ENCODE assay signal across 8 cellular contexts in the genomic region with DNA sequence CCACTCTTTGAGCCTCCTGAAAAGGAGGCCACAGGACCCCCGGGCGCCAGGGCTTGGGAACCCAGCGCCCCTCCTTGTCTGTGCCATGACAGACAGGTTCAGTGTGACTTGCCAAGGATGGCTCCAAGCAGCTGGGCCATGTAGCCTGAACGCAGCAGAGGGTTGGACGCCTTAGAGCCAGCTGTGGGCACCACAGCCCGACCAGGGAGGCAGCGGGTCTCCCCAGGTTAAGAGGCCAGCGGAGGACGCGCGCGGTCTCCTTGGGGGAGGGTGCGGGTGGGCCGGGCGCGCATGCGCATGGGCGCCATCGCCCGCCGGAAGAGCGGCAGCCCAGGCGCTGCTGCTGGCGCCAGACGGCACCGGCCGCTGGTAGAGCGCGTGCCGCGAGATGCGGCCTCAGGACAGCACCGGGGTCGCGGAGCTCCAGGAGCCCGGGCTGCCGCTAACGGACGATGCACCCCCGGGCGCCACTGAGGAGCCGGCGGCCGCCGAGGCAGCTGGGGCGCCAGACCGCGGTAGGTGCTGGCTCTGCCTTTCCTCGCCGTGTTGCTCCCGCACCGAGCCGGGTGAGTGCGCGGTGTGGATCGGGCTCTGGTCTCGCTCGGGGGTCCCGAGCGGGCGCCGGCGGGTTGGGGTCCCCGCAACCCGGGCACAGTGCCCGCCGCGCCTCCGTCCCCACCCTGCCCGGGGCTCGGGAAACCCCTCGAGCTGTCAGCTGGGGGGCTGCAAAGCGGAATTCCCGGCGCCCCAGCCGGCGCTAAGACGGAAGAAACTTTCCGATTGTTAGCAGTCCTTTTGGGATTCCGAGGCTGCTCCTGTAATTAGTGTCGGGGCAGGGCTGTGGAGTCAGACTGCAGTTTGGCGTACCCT. TPM values are rescaled to one million over a fixed set of nuclear protein-coding genes. Genes with fewer than 3 reads are reported as not detected.
DNase-seq lines count a peak whose midpoint lies in the region; ATAC-seq and TF ChIP-seq lines count a peak whose summit lies in the region.

A gene with protein sequence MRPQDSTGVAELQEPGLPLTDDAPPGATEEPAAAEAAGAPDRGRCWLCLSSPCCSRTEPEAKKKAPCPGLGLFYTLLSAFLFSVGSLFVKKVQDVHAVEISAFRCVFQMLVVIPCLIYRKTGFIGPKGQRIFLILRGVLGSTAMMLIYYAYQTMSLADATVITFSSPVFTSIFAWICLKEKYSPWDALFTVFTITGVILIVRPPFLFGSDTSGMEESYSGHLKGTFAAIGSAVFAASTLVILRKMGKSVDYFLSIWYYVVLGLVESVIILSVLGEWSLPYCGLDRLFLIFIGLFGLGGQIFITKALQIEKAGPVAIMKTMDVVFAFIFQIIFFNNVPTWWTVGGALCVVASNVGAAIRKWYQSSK (plus strand): TSS at position 333 of the 870 bp plus-strand sequence. CDS start 56 bp downstream, at position 389.

- no peaks in the 10 kb centered on the region for H4K20me1 ChIP-seq in neural progenitor cell (ENCODE audit: low read depth)

- intact Hi-C loops in activated T-helper 2 cell treated with anti-CD3 and anti-CD28 coated beads, Interferon-gamma antibody, Interleukin-2, Interleukin-4, amounts not matched to agents 10 μg/mL and 5 μg/mL and 100 μg/mL, durations not matched to agents 14 hours and 24 hours and 36 hours (cut with micrococcal nuclease), result loop anchor here (2.0 kb wide), 1 partner anchor 191 kb away; a partner anchor contains a TSS

- H3K4me1 ChIP-seq in neural progenitor cell (peaks cover 27% of the 10 kb centered on the region), stomach smooth muscle (ENCODE audit: control insufficient read depth, insufficient read depth, low read length) (peaks cover 9% of the 10 kb centered on the region)

- ATAC-seq in GM21423 (IDR thresholded peaks at IDR 0.05; ENCODE audit: unreplicated experiment), result peak; percentile 94

- H3K27ac Mint-ChIP-seq in activated T-helper 2 cell treated with anti-CD3 and anti-CD28 coated beads, Interferon-gamma antibody, Interleukin-2, Interleukin-4, amounts not matched to agents 10 μg/mL and 5 μg/mL and 100 μg/mL, durations not matched to agents 14 hours and 24 hours and 36 hours, result peak within 1 kb of the TSS; percentile 58
- peak within 1 kb of the TSS; percentile 65 for H3K27ac Mint-ChIP-seq in neural progenitor cell

- H3K27me3 ChIP-seq in neural progenitor cell (peaks cover 59% of the 10 kb centered on the region), stomach smooth muscle (ENCODE audit: control insufficient read depth in 1 of 2, insufficient read depth in 2 of 2, low read length in 2 of 2) (peaks cover 0 to 2% of the 10 kb centered on the region in 2 donors)

- peaks cover 23% of the 10 kb centered on the region for H3K79me2 ChIP-seq in neural progenitor cell (ENCODE audit: low read depth)

- H3K4me1 Mint-ChIP-seq in activated T-helper 2 cell treated with anti-CD3 and anti-CD28 coated beads, Interferon-gamma antibody, Interleukin-2, Interleukin-4, amounts not matched to agents 10 μg/mL and 5 μg/mL and 100 μg/mL, durations not matched to agents 14 hours and 24 hours and 36 hours (ENCODE audit: low read depth), result peaks cover 34% of the 10 kb centered on the region
- peaks cover 30% of the 10 kb centered on the region for H3K4me1 Mint-ChIP-seq in neural progenitor cell

- H3K27me3 Mint-ChIP-seq in activated T-helper 2 cell treated with anti-CD3 and anti-CD28 coated beads, Interferon-gamma antibody, Interleukin-2, Interleukin-4, amounts not matched to agents 10 μg/mL and 5 μg/mL and 100 μg/mL, durations not matched to agents 14 hours and 24 hours and 36 hours (ENCODE audit: low read depth), result peaks cover 11% of the 10 kb centered on the region
- peaks cover 3% of the 10 kb centered on the region for H3K27me3 Mint-ChIP-seq in neural progenitor cell (ENCODE audit: insufficient read depth, low read depth)

- H3K4me2 ChIP-seq in neural progenitor cell, result peak within 1 kb of the TSS; percentile 91

- H3K27ac ChIP-seq in neural progenitor cell (no peak within 1 kb of the TSS), stomach smooth muscle (ENCODE audit: low read length) (no peak within 1 kb of the TSS)

- H3F3A ChIP-seq in neural progenitor cell (ENCODE audit: low read depth), result peaks cover 24% of the 10 kb centered on the region

- H3K9me3 ChIP-seq in neural progenitor cell (ENCODE audit: low read depth) (no peaks in the 10 kb centered on the region), stomach smooth muscle (ENCODE audit: control insufficient read depth in 2 of 2, low read length in 2 of 2) (no peaks in the 10 kb centered on the region)

- H3K4me3 ChIP-seq in foreskin fibroblast (ENCODE audit: low read depth in 1 of 2, low read length in 2 of 2) (peak within 1 kb of the TSS; percentile 74 to 83), neural progenitor cell (peak within 1 kb of the TSS; percentile 69), stomach smooth muscle (ENCODE audit: low read length in 2 of 2) (peak within 1 kb of the TSS; percentile 64 to 95)

- H3K9ac ChIP-seq in neural progenitor cell (peak within 1 kb of the TSS; percentile 42), stomach smooth muscle (ENCODE audit: low read length in 2 of 2) (peak within 1 kb of the TSS; percentile 24 to 73)

- H3K4me3 Mint-ChIP-seq in activated T-helper 2 cell treated with anti-CD3 and anti-CD28 coated beads, Interferon-gamma antibody, Interleukin-2, Interleukin-4, amounts not matched to agents 10 μg/mL and 5 μg/mL and 100 μg/mL, durations not matched to agents 14 hours and 24 hours and 36 hours (ENCODE audit: low read depth), result peak within 1 kb of the TSS; percentile 80
- peak within 1 kb of the TSS; percentile 93 for H3K4me3 Mint-ChIP-seq in neural progenitor cell

- H3K36me3 Mint-ChIP-seq in activated T-helper 2 cell treated with anti-CD3 and anti-CD28 coated beads, Interferon-gamma antibody, Interleukin-2, Interleukin-4, amounts not matched to agents 10 μg/mL and 5 μg/mL and 100 μg/mL, durations not matched to agents 14 hours and 24 hours and 36 hours (ENCODE audit: low read depth), result peaks cover 17% of the 10 kb centered on the region
- H3K36me3 Mint-ChIP-seq in neural progenitor cell, result peaks cover 12% of the 10 kb centered on the region

- no peaks in the 10 kb centered on the region for H3K9me3 Mint-ChIP-seq in activated T-helper 2 cell treated with anti-CD3 and anti-CD28 coated beads, Interferon-gamma antibody, Interleukin-2, Interleukin-4, amounts not matched to agents 10 μg/mL and 5 μg/mL and 100 μg/mL, durations not matched to agents 14 hours and 24 hours and 36 hours
- no peaks in the 10 kb centered on the region for H3K9me3 Mint-ChIP-seq in neural progenitor cell

- H2AFZ ChIP-seq in neural progenitor cell (replicated peaks), result peak within 1 kb of the TSS; percentile 71

- H3K36me3 ChIP-seq in neural progenitor cell (no peaks in the 10 kb centered on the region), stomach smooth muscle (ENCODE audit: control insufficient read depth in 2 of 2, insufficient read depth in 2 of 2, low read length in 2 of 2) (no peaks in the 10 kb centered on the region)

- DNase-seq in DMS153 (lab: John Stamatoyannopoulos, UW) (peak; percentile 67), HUDEP-2 (lab: John Stamatoyannopoulos, UW; ENCODE audit: unreplicated experiment in 76 of 76) (peak in 66 of 76 experiments; percentile 13 to 73 (median 53)), RKO (ENCODE audit: low spot score) (peak; percentile 82), foreskin fibroblast (peak; percentile 56 to 86), neural progenitor cell (ENCODE audit: low spot score) (peak; percentile 92)
- DNase-seq in activated T-helper 2 cell treated with anti-CD3 and anti-CD28 coated beads, Interferon-gamma antibody, Interleukin-2, Interleukin-4, amounts not matched to agents 10 μg/mL and 5 μg/mL and 100 μg/mL, durations not matched to agents 14 hours and 24 hours and 36 hours (ENCODE audit: low spot score), result peak; percentile 56

- TF ChIP-seq CTCF in foreskin fibroblast (IDR thresholded peaks at IDR 0.05; ENCODE audit: low read depth, low read length), result no peak
- TF ChIP-seq CTCF in neural progenitor cell (IDR thresholded peaks at IDR 0.05), result no peak

RNA-seq across cellular contexts. Expression of the gene that starts here (rescaled TPM):
- total RNA-seq in activated T-helper 2 cell treated with anti-CD3 and anti-CD28 coated beads, Interferon-gamma antibody, Interleukin-2, Interleukin-4, amounts not matched to agents 10 μg/mL and 5 μg/mL and 100 μg/mL, durations not matched to agents 14 hours and 24 hours and 36 hours, result 5.9 and 6.0 TPM in 2 replicates
- 11.6 and 14.6 TPM in 2 replicates for total RNA-seq in neural progenitor cell (ENCODE audit: low replicate concordance)
